ENCODE assay signal across 26 cellular contexts in genomic region chr4:183790661-183791060, GRCh38.
"Had no signal": no experiment of that assay in that cellular context is flagged by ENCODE, and none has a peak within 500 bp of the region (broad histone marks: within the 10 kb centered on the region; RNA-seq: fewer than 3 reads in every experiment).

No MANE protein-coding gene starts in this region.

- H3K27ac Mint-ChIP-seq: activated CD4-positive, alpha-beta memory T cell treated with anti-CD3 and anti-CD28 coated beads for 36 hours; activated CD4-positive, alpha-beta T cell treated with anti-CD3 and anti-CD28 coated beads for 36 hours; activated CD4-positive, alpha-beta T cell treated with anti-CD3 and anti-CD28 coated beads, Interleukin-2, amount 10 ng/mL, durations not matched to agents 24 days and 14 days; activated CD8-positive, alpha-beta memory T cell treated with anti-CD3 and anti-CD28 coated beads, Interleukin-2, amount 10 ng/mL, durations not matched to agents 7 days and 5 days; activated CD8-positive, alpha-beta T cell treated with anti-CD3 and anti-CD28 coated beads, Interleukin-2, amount 10 ng/mL, durations not matched to agents 7 days and 5 days; activated naive CD4-positive, alpha-beta T cell treated with anti-CD3 and anti-CD28 coated beads, Interleukin-2, amount 10 ng/mL, durations not matched to agents 7 days and 5 days; activated naive CD4-positive, alpha-beta T cell treated with anti-CD3 and anti-CD28 coated beads, Interleukin-2, amount 50 U/mL, for 72 hours; activated naive CD8-positive, alpha-beta T cell treated with anti-CD3 and anti-CD28 coated beads, Interleukin-2, amount 10 ng/mL, durations not matched to agents 7 days and 5 days; activated T-cell treated with anti-CD3 and anti-CD28 coated beads, Interleukin-2, amount 50 U/mL, for 24 hours; activated T-cell treated with anti-CD3 and anti-CD28 coated beads, Interleukin-2, amount 50 U/mL, for 72 hours; effector memory CD8-positive, alpha-beta T cell; T-helper 17 cell had no signal

- DNase-seq: activated CD4-positive, alpha-beta memory T cell treated with anti-CD3 and anti-CD28 coated beads for 36 hours; activated CD4-positive, alpha-beta T cell treated with anti-CD3 and anti-CD28 coated beads for 36 hours; activated CD4-positive, alpha-beta T cell treated with anti-CD3 and anti-CD28 coated beads, Interleukin-2, amount 10 ng/mL, durations not matched to agents 24 days and 14 days; activated CD4-positive, CD25-positive, alpha-beta regulatory T cell; activated CD4-positive, CD25-positive, alpha-beta regulatory T cell treated with anti-CD3 and anti-CD28 coated beads, Interleukin-2, amount 50 U/mL, for 72 hours; activated CD8-positive, alpha-beta memory T cell treated with anti-CD3 and anti-CD28 coated beads, Interleukin-2, amount 10 ng/mL, durations not matched to agents 7 days and 5 days; activated CD8-positive, alpha-beta memory T cell treated with anti-CD3 and anti-CD28 coated beads, Interleukin-2, amount 50 U/mL, for 4 hours; activated CD8-positive, alpha-beta T cell treated with anti-CD3 and anti-CD28 coated beads, Interleukin-2, amount 10 ng/mL, durations not matched to agents 7 days and 5 days; activated gamma-delta T cell; activated naive CD4-positive, alpha-beta T cell; activated naive CD4-positive, alpha-beta T cell treated with anti-CD3 and anti-CD28 coated beads, Interleukin-2, amount 10 ng/mL, durations not matched to agents 7 days and 5 days; activated naive CD8-positive, alpha-beta T cell treated with anti-CD3 and anti-CD28 coated beads, Interleukin-2, amount 10 ng/mL, durations not matched to agents 7 days and 5 days; activated T-cell treated with anti-CD3 and anti-CD28 coated beads, Interleukin-2, amount 50 U/mL, for 24 hours; activated T-cell treated with anti-CD3 and anti-CD28 coated beads, Interleukin-2, amount 50 U/mL, for 72 hours; brain microvascular endothelial cell; dermis blood vessel endothelial cell; effector CD4-positive, alpha-beta T cell; effector memory CD8-positive, alpha-beta T cell; esophagus squamous epithelium; head of caudate nucleus; T-helper 1 cell; T-helper 17 cell had no signal

- H3K4me3 ChIP-seq: ascending aorta, coronary artery, esophagus squamous epithelium had no signal

- H3K4me1 ChIP-seq: ascending aorta, esophagus squamous epithelium had no signal

- H3K36me3 ChIP-seq: ascending aorta, brain microvascular endothelial cell, esophagus squamous epithelium had no signal

- H3K4me1 Mint-ChIP-seq: activated CD4-positive, alpha-beta T cell treated with anti-CD3 and anti-CD28 coated beads for 36 hours; activated CD4-positive, alpha-beta T cell treated with anti-CD3 and anti-CD28 coated beads, Interleukin-2, amount 10 ng/mL, durations not matched to agents 24 days and 14 days; activated CD8-positive, alpha-beta memory T cell treated with anti-CD3 and anti-CD28 coated beads, Interleukin-2, amount 10 ng/mL, durations not matched to agents 7 days and 5 days; activated naive CD4-positive, alpha-beta T cell treated with anti-CD3 and anti-CD28 coated beads, Interleukin-2, amount 10 ng/mL, durations not matched to agents 7 days and 5 days; activated naive CD8-positive, alpha-beta T cell treated with anti-CD3 and anti-CD28 coated beads, Interleukin-2, amount 10 ng/mL, durations not matched to agents 7 days and 5 days; central memory CD8-positive, alpha-beta T cell; T-helper 17 cell had no signal

- H3K36me3 Mint-ChIP-seq: activated CD4-positive, alpha-beta memory T cell treated with anti-CD3 and anti-CD28 coated beads for 36 hours; activated CD8-positive, alpha-beta memory T cell treated with anti-CD3 and anti-CD28 coated beads, Interleukin-2, amount 10 ng/mL, durations not matched to agents 7 days and 5 days; activated naive CD8-positive, alpha-beta T cell treated with anti-CD3 and anti-CD28 coated beads, Interleukin-2, amount 10 ng/mL, durations not matched to agents 7 days and 5 days had no signal

- H3K27me3 ChIP-seq: ascending aorta, brain microvascular endothelial cell, esophagus squamous epithelium had no signal

- H3K9me3 Mint-ChIP-seq: effector memory CD8-positive, alpha-beta T cell had no signal

- H3K4me3 Mint-ChIP-seq: activated CD4-positive, alpha-beta memory T cell treated with anti-CD3 and anti-CD28 coated beads for 36 hours; activated CD4-positive, alpha-beta T cell treated with anti-CD3 and anti-CD28 coated beads for 36 hours; activated CD4-positive, alpha-beta T cell treated with anti-CD3 and anti-CD28 coated beads, Interleukin-2, amount 10 ng/mL, durations not matched to agents 24 days and 14 days; activated CD8-positive, alpha-beta memory T cell treated with anti-CD3 and anti-CD28 coated beads, Interleukin-2, amount 10 ng/mL, durations not matched to agents 7 days and 5 days; activated CD8-positive, alpha-beta T cell treated with anti-CD3 and anti-CD28 coated beads, Interleukin-2, amount 10 ng/mL, durations not matched to agents 7 days and 5 days; activated naive CD4-positive, alpha-beta T cell treated with anti-CD3 and anti-CD28 coated beads, Interleukin-2, amount 10 ng/mL, durations not matched to agents 7 days and 5 days; activated naive CD8-positive, alpha-beta T cell treated with anti-CD3 and anti-CD28 coated beads, Interleukin-2, amount 10 ng/mL, durations not matched to agents 7 days and 5 days; activated T-cell treated with anti-CD3 and anti-CD28 coated beads, Interleukin-2, amount 50 U/mL, for 24 hours; activated T-cell treated with anti-CD3 and anti-CD28 coated beads, Interleukin-2, amount 50 U/mL, for 72 hours; central memory CD8-positive, alpha-beta T cell; effector memory CD8-positive, alpha-beta T cell; T-helper 17 cell had no signal
